In the genomic region with DNA sequence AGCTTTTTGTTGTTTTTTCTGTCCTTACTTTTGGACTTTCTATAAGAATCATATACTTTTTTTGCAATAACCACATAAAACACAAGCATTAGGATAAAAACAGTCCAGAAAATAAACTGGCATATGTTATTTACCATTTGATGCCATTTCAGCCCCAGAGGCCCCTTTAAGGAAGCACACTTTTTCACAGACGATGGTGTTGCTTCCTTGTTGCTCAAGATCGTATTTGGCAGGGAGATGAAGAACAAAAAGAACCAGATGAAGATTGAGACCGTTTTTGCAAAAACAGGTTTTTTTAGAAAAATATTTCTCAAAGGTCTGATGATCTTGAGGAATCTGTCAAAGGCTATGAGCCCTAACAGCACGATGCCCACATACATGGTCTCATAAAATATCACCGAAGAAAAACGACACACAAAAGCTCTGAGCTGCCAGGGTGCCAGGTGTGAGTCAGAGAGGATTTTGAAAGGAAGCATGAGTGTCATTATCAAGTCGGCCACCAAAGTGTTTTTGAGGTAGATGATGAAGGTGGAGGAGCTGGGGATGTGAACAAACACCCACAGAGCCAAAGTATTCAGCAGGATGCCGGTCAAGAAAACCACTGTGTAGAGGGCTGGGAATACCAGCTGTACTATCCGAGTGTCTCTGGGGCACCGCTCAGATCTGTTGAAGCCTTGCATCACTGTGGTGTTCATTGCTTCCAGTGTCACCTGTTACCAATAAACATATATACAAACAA, we compare ENCODE assay signal across 9 cellular contexts. TPM values are rescaled to one million over a fixed set of nuclear protein-coding genes. Genes with fewer than 3 reads are reported as not detected.
A peak's percentile ranks its signal among the peaks of the same experiment; 100 is the strongest.
DNase-seq lines count a peak whose midpoint lies in the region; ATAC-seq and TF ChIP-seq lines count a peak whose summit lies in the region.
"Had no signal": no experiment of that assay in that cellular context is flagged by ENCODE, and none has a peak within 500 bp of the region (broad histone marks: within the 10 kb centered on the region; RNA-seq: fewer than 3 reads in every experiment).

No MANE protein-coding gene starts in this region.

- H3K4me1 Mint-ChIP-seq in memory B cell = peaks cover 9% of the 10 kb centered on the region

- H3K9me3 Mint-ChIP-seq in memory B cell = no peaks in the 10 kb centered on the region

- H3K4me3 ChIP-seq in aorta (ENCODE audit: low read length in 2 of 2) = no peak overlapping the region

- no peaks in the 10 kb centered on the region for H3K9me3 ChIP-seq in aorta (ENCODE audit: control insufficient read depth, low read length)

- no peaks in the 10 kb centered on the region for H3K36me3 ChIP-seq in aorta (ENCODE audit: control insufficient read depth in 1 of 2, insufficient read depth in 2 of 2, low read length in 1 of 2)

- peak; percentile 56 for ATAC-seq in memory B cell (ENCODE audit: low read depth)
- no peak for ATAC-seq in GM18517 (IDR thresholded peaks at IDR 0.05; ENCODE audit: unreplicated experiment)
- no peak for ATAC-seq in aorta (ENCODE audit: low FRiP score)

- in situ Hi-C loops in GM13976 (cut with MboI; ENCODE audit: low sequenced_read_pairs, unreplicated experiment) = no loop called here

- H3K27me3 Mint-ChIP-seq in memory B cell = peaks cover 3% of the 10 kb centered on the region

- no peaks in the 10 kb centered on the region for H3K27me3 ChIP-seq in aorta (ENCODE audit: control insufficient read depth in 1 of 2, insufficient read depth in 2 of 2, low read length in 1 of 2)

- H3K36me3 Mint-ChIP-seq in memory B cell = no peaks in the 10 kb centered on the region

- no peak for TF ChIP-seq CTCF in GM13976 (IDR thresholded peaks at IDR 0.05; ENCODE audit: borderline replicate concordance, control extremely low read depth, extremely low read depth, insufficient read depth, missing control alignments)

- DNase-seq in CD1c-positive myeloid dendritic cell (ENCODE audit: extremely low spot score) (peak; percentile 47), M059J (ENCODE audit: low read depth) (peak; percentile 59), amniotic epithelial cell (ENCODE audit: low read depth) (peak; percentile 41), memory B cell (ENCODE audit: low spot score in 2 of 2) (no peak), aorta (no peak), COLO829 (ENCODE audit: low spot score) (no peak), GM13976 (ENCODE audit: low spot score) (no peak)

- peak overlapping the region; percentile 62 for H3K27ac Mint-ChIP-seq in memory B cell

- H3K4me3 Mint-ChIP-seq in memory B cell = peak overlapping the region; percentile 69

- intact Hi-C loops in aorta (cut with DNase I) = loop anchor here in 1 of 2 donors (5.0 kb wide), 1 partner anchor 101 kb away; no protein-coding TSS in a partner anchor

- 63 to 70% methylated on average over 10 of the region's 10 CpGs for WGBS in aorta, 2 donors

- H3K4me1 ChIP-seq in aorta (ENCODE audit: control insufficient read depth in 1 of 2, insufficient read depth in 2 of 2, low read length in 2 of 2) = no peaks in the 10 kb centered on the region

- no peak overlapping the region for H3K27ac ChIP-seq in aorta (ENCODE audit: low read depth in 1 of 2, low read length in 2 of 2)

RNA-seq across cellular contexts. Expression of gene P2RY13, which starts 0.9 kb away (rescaled TPM):
- total RNA-seq in M059J (2014; rRNA removed; shearing (Covaris generic)) = not detected in 2 replicates
- 1 to 10 TPM; 2.6 to 2.7 TPM for total RNA-seq in aorta
- 1 to 10 TPM in 1 of 2 donors, under 1 TPM in 1; 0.51 to 3.3 TPM for polyA plus RNA-seq in aorta
- total RNA-seq: chondrocyte had no signal

RNA-seq across cellular contexts. Expression of gene GPR87, which starts 11.8 kb away (rescaled TPM):
- total RNA-seq in M059J (2014; rRNA removed; shearing (Covaris generic)) = 0.66 and 0.74 TPM in 2 replicates
- not detected for total RNA-seq in aorta
- polyA plus RNA-seq in aorta = not detected
- total RNA-seq: chondrocyte had no signal

RNA-seq across cellular contexts. Expression of gene P2RY14, which starts 50.1 kb away (rescaled TPM):
- not detected in 2 replicates for total RNA-seq in M059J (2014; rRNA removed; shearing (Covaris generic))
- total RNA-seq in aorta = 1 to 10 TPM; 1.1 to 2.8 TPM
- polyA plus RNA-seq in aorta = 1 to 10 TPM in 1 of 2 donors, under 1 TPM in 1; 0.97 to 1.8 TPM
- total RNA-seq: chondrocyte had no signal

RNA-seq across cellular contexts. Expression of gene P2RY12, which starts 56.1 kb away (rescaled TPM):
- not detected in 2 replicates for total RNA-seq in M059J (2014; rRNA removed; shearing (Covaris generic))
- total RNA-seq in aorta = 1 to 10 TPM; 1.9 to 3.6 TPM
- polyA plus RNA-seq in aorta = 1 to 10 TPM in 1 of 2 donors, under 1 TPM in 1; 0.87 to 5.1 TPM
- total RNA-seq: chondrocyte had no signal

Comparison
In these comparisons a context has a peak if more than half of its experiments do, and no peak if none do; other contexts are left out.
1. DNase-seq: peak in CD1c-positive myeloid dendritic cell (single experiment), M059J (single experiment) and amniotic epithelial cell (single experiment); none in memory B cell (0 of 2), aorta (0 of 2), COLO829 (single experiment) and GM13976 (single experiment).